Comparison of ENCODE assay signal across 21 cellular contexts in the genomic region with DNA sequence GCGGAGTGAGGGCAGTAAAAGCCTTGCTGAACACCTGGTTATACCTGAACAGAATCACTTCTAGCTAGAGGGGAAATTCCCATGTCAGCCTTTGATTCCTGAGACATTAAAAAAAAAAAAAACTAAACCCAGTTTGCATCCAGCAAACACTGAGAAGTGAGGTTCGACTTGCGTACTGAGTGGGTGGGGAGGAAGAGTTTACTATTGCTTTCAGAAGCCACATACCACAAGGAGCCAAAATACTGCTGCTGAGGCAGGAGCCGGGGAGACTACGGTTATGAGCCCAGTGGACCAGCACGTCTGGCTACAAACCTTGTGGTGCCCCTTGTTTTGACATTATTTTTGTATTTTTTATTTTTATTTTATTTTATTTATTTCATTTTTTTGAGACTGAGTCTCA. TPM values are rescaled to one million over a fixed set of nuclear protein-coding genes. Genes with fewer than 3 reads are reported as not detected.
DNase-seq lines count a peak whose midpoint lies in the region; ATAC-seq, FAIRE-seq and TF ChIP-seq lines count a peak whose summit lies in the region.
"Had no signal": no experiment of that assay in that cellular context is flagged by ENCODE, and none has a peak within 500 bp of the region (broad histone marks: within the 10 kb centered on the region; RNA-seq: fewer than 3 reads in every experiment).

No MANE protein-coding gene starts in this region.

- H3K36me3 ChIP-seq in HepG2 (replicated peaks in 1 of 2; ENCODE audit: control insufficient read depth in 1 of 2, insufficient read depth in 2 of 2, low read length in 2 of 2) (no peaks in the 10 kb centered on the region), right lobe of liver (no peaks in the 10 kb centered on the region)
- H3K36me3 ChIP-seq: Peyer's patch had no signal

- no TSS peak for BruUV-seq in HepG2 (replicated peaks; lab: Mats Ljungman, UMichigan)

- H3K79me2 ChIP-seq in HepG2 (ENCODE audit: insufficient read depth, low read length) = no peaks in the 10 kb centered on the region

- TF ChIP-seq RAD21 in HepG2 (CRISPR knock-in tag; IDR thresholded peaks at IDR 0.05) = no peak

- H3K27me3 Mint-ChIP-seq in activated T-helper 1 cell treated with anti-CD3 and anti-CD28 coated beads, Interleukin-12 subunit alpha, Interleukin-12 subunit beta, Interleukin-2, Interleukin-4 antibody, amounts not matched to agents 30 ng/mL and 10 ng/mL and 1 ng/mL, durations not matched to agents 14 hours and 24 hours and 36 hours (ENCODE audit: insufficient read depth) = peaks cover 12% of the 10 kb centered on the region
- H3K27me3 Mint-ChIP-seq in progenitor cell of endocrine pancreas = peaks cover 8% of the 10 kb centered on the region

- no peak overlapping the region for H3K9ac ChIP-seq in HepG2 (ENCODE audit: insufficient read depth, low read depth, low read length)

- no peak overlapping the region for H3K27ac Mint-ChIP-seq in activated T-helper 1 cell treated with anti-CD3 and anti-CD28 coated beads, Interleukin-12 subunit alpha, Interleukin-12 subunit beta, Interleukin-2, Interleukin-4 antibody, amounts not matched to agents 30 ng/mL and 10 ng/mL and 1 ng/mL, durations not matched to agents 14 hours and 24 hours and 36 hours
- H3K27ac Mint-ChIP-seq in progenitor cell of endocrine pancreas = no peak overlapping the region

- no peak for DNase-seq in HepG2 (ENCODE audit: low spot score)
- DNase-seq in right lobe of liver = no peak
- no peak for DNase-seq in activated T-helper 1 cell treated with anti-CD3 and anti-CD28 coated beads, Interleukin-12 subunit alpha, Interleukin-12 subunit beta, Interleukin-2, Interleukin-4 antibody, amounts not matched to agents 30 ng/mL and 10 ng/mL and 1 ng/mL, durations not matched to agents 14 hours and 24 hours and 36 hours (ENCODE audit: low spot score)
- no peak for DNase-seq in occipital lobe (lab: John Stamatoyannopoulos, UW)
- no peak for DNase-seq in progenitor cell of endocrine pancreas (ENCODE audit: low spot score, unreplicated experiment)
- DNase-seq: activated CD4-positive, alpha-beta T cell treated with anti-CD3 and anti-CD28 coated beads, Interleukin-2, amount 50 U/mL, for 4 hours; DMS79 treated with DMSO at 0.1 percent for 48 hours; KBM-7; NCI-H1436; NCI-H526; Peyer's patch; stimulated activated CD4-positive, alpha-beta T cell treated with anti-CD3 and anti-CD28 coated beads, Interleukin-2, amount 100 ng/mL, for 24 hours had no signal

- no peak for TF ChIP-seq POLR2A in HepG2 (IDR thresholded peaks at IDR 0.05; ENCODE audit: insufficient read depth in 1 of 2, low read depth in 2 of 2, low read length in 2 of 2)
- TF ChIP-seq POLR2A in right lobe of liver (IDR thresholded peaks at IDR 0.05) = no peak

- H3K4me2 ChIP-seq in HepG2 (ENCODE audit: low read depth, low read length) = peak overlapping the region; percentile 6; the same call in 1 of the 2 replicates

- H3K27ac ChIP-seq in HepG2 (ENCODE audit: extremely low read length, insufficient read depth, low read length) = no peak overlapping the region
- H3K27ac ChIP-seq in right lobe of liver = no peak overlapping the region
- H3K27ac ChIP-seq: Peyer's patch had no signal

- H3K9me3 Mint-ChIP-seq in activated T-helper 1 cell treated with anti-CD3 and anti-CD28 coated beads, Interleukin-12 subunit alpha, Interleukin-12 subunit beta, Interleukin-2, Interleukin-4 antibody, amounts not matched to agents 30 ng/mL and 10 ng/mL and 1 ng/mL, durations not matched to agents 14 hours and 24 hours and 36 hours = no peaks in the 10 kb centered on the region
- H3K9me3 Mint-ChIP-seq in progenitor cell of endocrine pancreas (ENCODE audit: low read depth) = no peaks in the 10 kb centered on the region
- H3K9me3 Mint-ChIP-seq: central memory CD8-positive, alpha-beta T cell had no signal

- POLR2A ChIA-PET in HepG2 (lab: Yijun Ruan, JAX) = no interaction called here

- TF ChIP-seq CTCF in HepG2 (CRISPR knock-in tag; IDR thresholded peaks at IDR 0.05) (no peak), right lobe of liver (IDR thresholded peaks at IDR 0.05) (no peak), progenitor cell of endocrine pancreas (IDR thresholded peaks at IDR 0.05; ENCODE audit: unreplicated experiment) (no peak)

- ATAC-seq in HepG2 = no peak
- ATAC-seq in right lobe of liver = no peak
- ATAC-seq in GM21723 (IDR thresholded peaks at IDR 0.05; ENCODE audit: unreplicated experiment) = peak; percentile 60
- no peak for ATAC-seq in HG02981 (IDR thresholded peaks at IDR 0.05; ENCODE audit: unreplicated experiment)
- no peak for ATAC-seq in HG03457 (IDR thresholded peaks at IDR 0.05; ENCODE audit: unreplicated experiment)

- in situ Hi-C loops in HepG2 (cut with HindIII; ENCODE audit: extremely low pct_ligation_motif_present, low pct_unique_long_range_greater_than_20kb) = no loop called here

- H2AFZ ChIP-seq in HepG2 (ENCODE audit: low read length) = no peak overlapping the region

- TF ChIP-seq EP300 in HepG2 (IDR thresholded peaks at IDR 0.05; ENCODE audit: low read depth in 2 of 2, low read length in 2 of 2) = no peak
- no peak for TF ChIP-seq EP300 in HepG2 (CRISPR knock-in tag; IDR thresholded peaks at IDR 0.05; ENCODE audit: borderline replicate concordance)

- CTCF ChIA-PET in HepG2 (lab: Yijun Ruan, JAX; ENCODE audit: low intra/inter-chr PET ratio, low total read pairs) = no interaction called here

- intact Hi-C loops in HepG2 (cut with micrococcal nuclease; ENCODE audit: unreplicated experiment) = no loop called here
- intact Hi-C loops in right lobe of liver (cut with DNase I) = loop anchor here in 1 of 2 donors (10.0 kb wide), 1 partner anchor 47 kb away; no protein-coding TSS in a partner anchor
- intact Hi-C loops in activated T-helper 1 cell treated with anti-CD3 and anti-CD28 coated beads, Interleukin-12 subunit alpha, Interleukin-12 subunit beta, Interleukin-2, Interleukin-4 antibody, amounts not matched to agents 30 ng/mL and 10 ng/mL and 1 ng/mL, durations not matched to agents 14 hours and 24 hours and 36 hours (cut with micrococcal nuclease) = loop anchor here (1.0 to 2.0 kb wide), 2 partner anchors 19 to 54 kb away; no protein-coding TSS in a partner anchor

- FAIRE-seq in HepG2 (lab: Jason Lieb, UNC) = no peak
- FAIRE-seq: GM12892, urothelium cell line had no signal

- no peak overlapping the region for H3K4me3 ChIP-seq in HepG2 (replicated peaks in 1 of 3; ENCODE audit: insufficient read depth in 1 of 3, low read depth in 2 of 3, low read length in 3 of 3)
- no peak overlapping the region for H3K4me3 ChIP-seq in right lobe of liver
- H3K4me3 ChIP-seq: Peyer's patch had no signal

- H3K4me3 Mint-ChIP-seq in activated T-helper 1 cell treated with anti-CD3 and anti-CD28 coated beads, Interleukin-12 subunit alpha, Interleukin-12 subunit beta, Interleukin-2, Interleukin-4 antibody, amounts not matched to agents 30 ng/mL and 10 ng/mL and 1 ng/mL, durations not matched to agents 14 hours and 24 hours and 36 hours = peak overlapping the region; percentile 1
- no peak overlapping the region for H3K4me3 Mint-ChIP-seq in progenitor cell of endocrine pancreas (ENCODE audit: low read depth)
- H3K4me3 Mint-ChIP-seq: central memory CD8-positive, alpha-beta T cell had no signal

- H3K36me3 Mint-ChIP-seq in activated T-helper 1 cell treated with anti-CD3 and anti-CD28 coated beads, Interleukin-12 subunit alpha, Interleukin-12 subunit beta, Interleukin-2, Interleukin-4 antibody, amounts not matched to agents 30 ng/mL and 10 ng/mL and 1 ng/mL, durations not matched to agents 14 hours and 24 hours and 36 hours (ENCODE audit: low read depth) = no peaks in the 10 kb centered on the region
- H3K36me3 Mint-ChIP-seq in progenitor cell of endocrine pancreas (ENCODE audit: insufficient read depth) = peaks cover 7% of the 10 kb centered on the region

- H3K4me1 ChIP-seq in HepG2 (ENCODE audit: insufficient read depth, low read length) (peaks cover 40% of the 10 kb centered on the region), right lobe of liver (peaks cover 0 to 4% (median 0%) of the 10 kb centered on the region in 4 donors)
- H3K4me1 ChIP-seq: Peyer's patch had no signal

- WGBS in HepG2 (ENCODE audit: low lambda C conversion rate) = 78% methylated on average over 6 of the region's 6 CpGs
- WGBS in right lobe of liver (ENCODE audit: insufficient coverage, low coverage, low lambda C conversion rate, missing lambda C conversion rate) = 77% methylated on average over 5 of the region's 6 CpGs

- no peaks in the 10 kb centered on the region for H4K20me1 ChIP-seq in HepG2 (ENCODE audit: insufficient read depth, low read length)

- H3K9me3 ChIP-seq in HepG2 (ENCODE audit: low read length) (no peaks in the 10 kb centered on the region), right lobe of liver (no peaks in the 10 kb centered on the region)
- H3K9me3 ChIP-seq: Peyer's patch had no signal

- H3K27me3 ChIP-seq in HepG2 (ENCODE audit: control insufficient read depth in 1 of 2, insufficient read depth in 2 of 2, low read length in 2 of 2) (no peaks in the 10 kb centered on the region; a peak in 1 of 5 replicates), right lobe of liver (no peaks in the 10 kb centered on the region)
- H3K27me3 ChIP-seq: Peyer's patch had no signal

- peaks cover 30% of the 10 kb centered on the region for H3K4me1 Mint-ChIP-seq in activated T-helper 1 cell treated with anti-CD3 and anti-CD28 coated beads, Interleukin-12 subunit alpha, Interleukin-12 subunit beta, Interleukin-2, Interleukin-4 antibody, amounts not matched to agents 30 ng/mL and 10 ng/mL and 1 ng/mL, durations not matched to agents 14 hours and 24 hours and 36 hours (ENCODE audit: low read depth)
- peaks cover 8% of the 10 kb centered on the region for H3K4me1 Mint-ChIP-seq in progenitor cell of endocrine pancreas (ENCODE audit: low read depth)

RNA-seq across cellular contexts. Expression of a gene that starts 2.7 kb away (rescaled TPM):
- 2.5 and 3.0 TPM in 2 replicates for total RNA-seq in HepG2 (2016; rRNA removed; fragmentation: Illumina TruSeq; extraction: Trizol)
- total RNA-seq in HepG2 (2016; cell fraction: cytosol; rRNA removed; fragmentation: Illumina TruSeq; extraction: Trizol; ENCODE audit: low read depth) = 1.2 and 1.9 TPM in 2 replicates
- 2.5 and 3.0 TPM in 2 replicates for total RNA-seq in HepG2 (2016; cell fraction: insoluble cytoplasmic fraction; rRNA removed; fragmentation: Illumina TruSeq; extraction: Trizol)
- 2.2 and 2.3 TPM in 2 replicates for total RNA-seq in HepG2 (2016; cell fraction: membrane; rRNA removed; fragmentation: Illumina TruSeq; extraction: Trizol)
- total RNA-seq in HepG2 (2016; cell fraction: nucleus; rRNA removed; fragmentation: Illumina TruSeq; extraction: Trizol) = 2.7 and 3.4 TPM in 2 replicates
- polyA plus RNA-seq in HepG2 (2011; rRNA removed) = 1.5 and 2.6 TPM in 2 replicates
- polyA plus RNA-seq in HepG2 (2011; cell fraction: cytosol; rRNA removed) = 2.8 TPM in 2 replicates
- polyA plus RNA-seq in HepG2 (2011; cell fraction: nucleus; rRNA removed) = 4.0 and 4.6 TPM in 2 replicates
- 1.6 and 1.9 TPM in 2 replicates for polyA plus RNA-seq in HepG2 (2012)
- 0.71 and 0.78 TPM in 2 replicates for polyA plus RNA-seq in HepG2 (2016; cell fraction: cytosol; fragmentation: Illumina TruSeq; extraction: Trizol; ENCODE audit: low read depth)
- 2.0 and 3.6 TPM in 2 replicates for polyA plus RNA-seq in HepG2 (2016; cell fraction: insoluble cytoplasmic fraction; fragmentation: Illumina TruSeq; extraction: Trizol; ENCODE audit: low read depth)
- polyA plus RNA-seq in HepG2 (2016; cell fraction: membrane; fragmentation: Illumina TruSeq; extraction: Trizol; ENCODE audit: low read depth) = 1.5 TPM in 2 replicates
- polyA plus RNA-seq in HepG2 (2016; cell fraction: nucleus; fragmentation: Illumina TruSeq; extraction: Trizol; ENCODE audit: insufficient read depth, low read depth) = 5.0 and 5.6 TPM in 2 replicates
- 1.8 TPM in 1 of 2 replicates, not detected in the other for polyA minus RNA-seq in HepG2 (2011; rRNA and poly(A)+ RNA removed; ENCODE audit: low replicate concordance)
- polyA minus RNA-seq in HepG2 (2011; cell fraction: cytosol; rRNA and poly(A)+ RNA removed) = 0.69 and 1.3 TPM in 2 replicates
- polyA minus RNA-seq in HepG2 (2011; cell fraction: nucleus; rRNA and poly(A)+ RNA removed) = 2.6 and 2.8 TPM in 2 replicates
- 10 to 100 TPM; 25.2 to 58.6 (median 41.1) TPM for total RNA-seq in right lobe of liver
- total RNA-seq in activated T-helper 1 cell treated with anti-CD3 and anti-CD28 coated beads, Interleukin-12 subunit alpha, Interleukin-12 subunit beta, Interleukin-2, Interleukin-4 antibody, amounts not matched to agents 30 ng/mL and 10 ng/mL and 1 ng/mL, durations not matched to agents 14 hours and 24 hours and 36 hours = not detected in 2 replicates
- total RNA-seq in occipital lobe = 0.78 TPM
- not detected in 2 replicates for total RNA-seq in progenitor cell of endocrine pancreas
- total RNA-seq: kidney epithelial cell; myocyte; T-helper 1 cell treated with Interleukin-12 subunit alpha and Interleukin-12 subunit beta and Interleukin-4 antibody, amounts not matched to agents 30 ng/mL and 1 ng/mL, for 36 hours had no signal

RNA-seq across cellular contexts. Expression of a gene that starts 22.5 kb away (rescaled TPM):
- 3,686 and 4,415 TPM in 2 replicates for total RNA-seq in HepG2 (2016; rRNA removed; fragmentation: Illumina TruSeq; extraction: Trizol)
- total RNA-seq in HepG2 (2016; cell fraction: cytosol; rRNA removed; fragmentation: Illumina TruSeq; extraction: Trizol; ENCODE audit: low read depth) = 5,456 and 6,100 TPM in 2 replicates
- 3,753 and 4,559 TPM in 2 replicates for total RNA-seq in HepG2 (2016; cell fraction: insoluble cytoplasmic fraction; rRNA removed; fragmentation: Illumina TruSeq; extraction: Trizol)
- total RNA-seq in HepG2 (2016; cell fraction: membrane; rRNA removed; fragmentation: Illumina TruSeq; extraction: Trizol) = 7,013 and 7,026 TPM in 2 replicates
- total RNA-seq in HepG2 (2016; cell fraction: nucleus; rRNA removed; fragmentation: Illumina TruSeq; extraction: Trizol) = 1,357 and 1,550 TPM in 2 replicates
- 3,283 and 4,040 TPM in 2 replicates for polyA plus RNA-seq in HepG2 (2011; rRNA removed)
- 3,092 and 3,668 TPM in 2 replicates for polyA plus RNA-seq in HepG2 (2011; cell fraction: cytosol; rRNA removed)
- polyA plus RNA-seq in HepG2 (2011; cell fraction: nucleus; rRNA removed) = 687 and 772 TPM in 2 replicates
- polyA plus RNA-seq in HepG2 (2012) = 3,723 and 4,459 TPM in 2 replicates
- polyA plus RNA-seq in HepG2 (2016; cell fraction: cytosol; fragmentation: Illumina TruSeq; extraction: Trizol; ENCODE audit: low read depth) = 5,030 and 5,352 TPM in 2 replicates
- 4,110 and 4,812 TPM in 2 replicates for polyA plus RNA-seq in HepG2 (2016; cell fraction: insoluble cytoplasmic fraction; fragmentation: Illumina TruSeq; extraction: Trizol; ENCODE audit: low read depth)
- polyA plus RNA-seq in HepG2 (2016; cell fraction: membrane; fragmentation: Illumina TruSeq; extraction: Trizol; ENCODE audit: low read depth) = 6,339 and 6,476 TPM in 2 replicates
- polyA plus RNA-seq in HepG2 (2016; cell fraction: nucleus; fragmentation: Illumina TruSeq; extraction: Trizol; ENCODE audit: insufficient read depth, low read depth) = 2,377 and 2,486 TPM in 2 replicates
- 217 and 248 TPM in 2 replicates for polyA minus RNA-seq in HepG2 (2011; rRNA and poly(A)+ RNA removed; ENCODE audit: low replicate concordance)
- 598 and 688 TPM in 2 replicates for polyA minus RNA-seq in HepG2 (2011; cell fraction: cytosol; rRNA and poly(A)+ RNA removed)
- 243 and 285 TPM in 2 replicates for polyA minus RNA-seq in HepG2 (2011; cell fraction: nucleus; rRNA and poly(A)+ RNA removed)
- total RNA-seq in right lobe of liver = 1,000 to 10,000 TPM in 2 of 6 experiments, 100 to 1,000 TPM in 4; 366 to 1,499 (median 423) TPM
- total RNA-seq in activated T-helper 1 cell treated with anti-CD3 and anti-CD28 coated beads, Interleukin-12 subunit alpha, Interleukin-12 subunit beta, Interleukin-2, Interleukin-4 antibody, amounts not matched to agents 30 ng/mL and 10 ng/mL and 1 ng/mL, durations not matched to agents 14 hours and 24 hours and 36 hours = 1,614 and 1,649 TPM in 2 replicates
- 1,272 TPM for total RNA-seq in occipital lobe
- total RNA-seq in progenitor cell of endocrine pancreas = 1,422 and 1,517 TPM in 2 replicates

RNA-seq across cellular contexts. Expression of a gene that starts 39.4 kb away (rescaled TPM):
- total RNA-seq in HepG2 (2016; rRNA removed; fragmentation: Illumina TruSeq; extraction: Trizol) (57.2 and 57.4 TPM in 2 replicates), right lobe of liver (10 to 100 TPM in 3 of 6 experiments, 1 to 10 TPM in 3; 8.3 to 12.2 (median 10.0) TPM), occipital lobe (26.2 TPM), progenitor cell of endocrine pancreas (18.5 and 21.8 TPM in 2 replicates)
- 73.8 and 75.1 TPM in 2 replicates for total RNA-seq in HepG2 (2016; cell fraction: cytosol; rRNA removed; fragmentation: Illumina TruSeq; extraction: Trizol; ENCODE audit: low read depth)
- total RNA-seq in HepG2 (2016; cell fraction: insoluble cytoplasmic fraction; rRNA removed; fragmentation: Illumina TruSeq; extraction: Trizol) = 56.9 and 57.3 TPM in 2 replicates
- total RNA-seq in HepG2 (2016; cell fraction: membrane; rRNA removed; fragmentation: Illumina TruSeq; extraction: Trizol) = 90.4 and 92.3 TPM in 2 replicates
- 37.2 and 39.3 TPM in 2 replicates for total RNA-seq in HepG2 (2016; cell fraction: nucleus; rRNA removed; fragmentation: Illumina TruSeq; extraction: Trizol)
- 12.7 and 14.5 TPM in 2 replicates for polyA plus RNA-seq in HepG2 (2011; rRNA removed)
- polyA plus RNA-seq in HepG2 (2011; cell fraction: cytosol; rRNA removed) = 12.8 and 14.0 TPM in 2 replicates
- 10.4 and 11.6 TPM in 2 replicates for polyA plus RNA-seq in HepG2 (2011; cell fraction: nucleus; rRNA removed)
- polyA plus RNA-seq in HepG2 (2012) = 21.0 and 21.2 TPM in 2 replicates
- 75.3 and 82.0 TPM in 2 replicates for polyA plus RNA-seq in HepG2 (2016; cell fraction: cytosol; fragmentation: Illumina TruSeq; extraction: Trizol; ENCODE audit: low read depth)
- 46.3 and 47.8 TPM in 2 replicates for polyA plus RNA-seq in HepG2 (2016; cell fraction: insoluble cytoplasmic fraction; fragmentation: Illumina TruSeq; extraction: Trizol; ENCODE audit: low read depth)
- 68.9 and 69.5 TPM in 2 replicates for polyA plus RNA-seq in HepG2 (2016; cell fraction: membrane; fragmentation: Illumina TruSeq; extraction: Trizol; ENCODE audit: low read depth)
- polyA plus RNA-seq in HepG2 (2016; cell fraction: nucleus; fragmentation: Illumina TruSeq; extraction: Trizol; ENCODE audit: insufficient read depth, low read depth) = 43.7 and 45.2 TPM in 2 replicates
- 10.4 and 15.6 TPM in 2 replicates for polyA minus RNA-seq in HepG2 (2011; rRNA and poly(A)+ RNA removed; ENCODE audit: low replicate concordance)
- 11.1 and 12.0 TPM in 2 replicates for polyA minus RNA-seq in HepG2 (2011; cell fraction: cytosol; rRNA and poly(A)+ RNA removed)
- polyA minus RNA-seq in HepG2 (2011; cell fraction: nucleus; rRNA and poly(A)+ RNA removed) = 17.3 and 19.1 TPM in 2 replicates
- total RNA-seq in activated T-helper 1 cell treated with anti-CD3 and anti-CD28 coated beads, Interleukin-12 subunit alpha, Interleukin-12 subunit beta, Interleukin-2, Interleukin-4 antibody, amounts not matched to agents 30 ng/mL and 10 ng/mL and 1 ng/mL, durations not matched to agents 14 hours and 24 hours and 36 hours = 30.5 and 31.6 TPM in 2 replicates

Comparison
In these comparisons a context has a peak if more than half of its experiments do, and no peak if none do; other contexts are left out.
1. RNA of a gene that starts 2.7 kb away (total RNA-seq): 25.2 to 58.6 TPM in right lobe of liver; 1.2 to 3.4 TPM in HepG2, 0.78 TPM in occipital lobe (single experiment), not detected in progenitor cell of endocrine pancreas and not detected in activated T-helper 1 cell treated with anti-CD3 and anti-CD28 coated beads, Interleukin-12 subunit alpha, Interleukin-12 subunit beta, Interleukin-2, Interleukin-4 antibody, amounts not matched to agents 30 ng/mL and 10 ng/mL and 1 ng/mL, durations not matched to agents 14 hours and 24 hours and 36 hours; every median in the first group is over 4 times any median in the second.